30 cellular contexts compared by ENCODE assay signal in genomic region chr18:48098007-48098406, GRCh38.
"Had no signal": no experiment of that assay in that cellular context is flagged by ENCODE, and none has a peak within 500 bp of the region (broad histone marks: within the 10 kb centered on the region; RNA-seq: fewer than 3 reads in every experiment).

No MANE protein-coding gene starts in this region.

- H3K79me2 ChIP-seq: hepatocyte, parathyroid adenoma had no signal

- H3K27me3 ChIP-seq: esophagus muscularis mucosa, hepatocyte, upper lobe of left lung, vagina had no signal

- H3K27ac ChIP-seq: brain microvascular endothelial cell, esophagus muscularis mucosa, hepatocyte, parathyroid adenoma, psoas muscle, upper lobe of left lung, vagina, VCaP had no signal

- FAIRE-seq: astrocyte, endothelial cell of umbilical vein, frontal cortex, kidney, TTC549 had no signal

- ATAC-seq: activated T-cell treated with anti-CD3 and anti-CD28 coated beads, Interleukin-2, amount 50 U/mL, for 72 hours; left colon; stimulated activated memory B cell treated with anti-CD40 and anti-IgM and Interleukin-4, amounts not matched to agents 10 μg/mL and 1 μg/mL and 100 μg/mL, for 72 hours; stimulated activated naive CD8-positive, alpha-beta T cell treated with anti-CD3 and anti-CD28 coated beads, Interleukin-15, amount 100 ng/mL, for 72 hours had no signal

- H3K36me3 ChIP-seq: brain microvascular endothelial cell, esophagus muscularis mucosa, upper lobe of left lung, vagina had no signal

- H3K4me1 ChIP-seq: esophagus muscularis mucosa, parathyroid adenoma, psoas muscle, upper lobe of left lung had no signal

- H3K9ac ChIP-seq: parathyroid adenoma had no signal

- H3K4me2 ChIP-seq: hepatocyte, smooth muscle cell had no signal

- H3K9me3 ChIP-seq: esophagus muscularis mucosa, psoas muscle, upper lobe of left lung, vagina had no signal

- DNase-seq: activated CD4-positive, alpha-beta T cell treated with anti-CD3 and anti-CD28 coated beads for 4 hours; activated CD4-positive, alpha-beta T cell treated with anti-CD3 and anti-CD28 coated beads, Interleukin-2, amount 50 U/mL, for 4 hours; activated effector memory CD4-positive, alpha-beta T cell treated with Interleukin-2 at 50 U/mL for 16 hours; activated naive CD4-positive, alpha-beta T cell treated with anti-CD3 and anti-CD28 coated beads, Interleukin-2, amount 10 ng/mL, durations not matched to agents 7 days and 5 days; activated T-cell treated with anti-CD3 and anti-CD28 coated beads for 4 hours; activated T-cell treated with anti-CD3 and anti-CD28 coated beads, Interleukin-2, amount 50 U/mL, for 72 hours; amniotic stem cell; brain microvascular endothelial cell; central memory CD4-positive, alpha-beta T cell; kidney; left colon; naive B cell; nucleus accumbens; psoas muscle; stimulated activated CD4-positive, alpha-beta T cell treated with anti-CD3 and anti-CD28 coated beads, Interleukin-1b, Interleukin-23, amount 100 ng/mL, for 48 hours; stimulated activated CD4-positive, alpha-beta T cell treated with anti-CD3 and anti-CD28 coated beads, Interleukin-4, amount 100 ng/mL, for 4 hours; stimulated activated CD8-positive, alpha-beta memory T cell treated with anti-CD3 and anti-CD28 coated beads, Interleukin-4, amount 100 ng/mL, for 48 hours; stimulated activated naive CD8-positive, alpha-beta T cell treated with anti-CD3 and anti-CD28 coated beads, Interleukin-15, amount 100 ng/mL, for 72 hours; upper lobe of left lung had no signal

- H3K4me3 ChIP-seq: esophagus muscularis mucosa, hepatocyte, psoas muscle, smooth muscle cell, upper lobe of left lung, vagina had no signal

- H2AFZ ChIP-seq: hepatocyte, parathyroid adenoma had no signal
